In the genomic region with DNA sequence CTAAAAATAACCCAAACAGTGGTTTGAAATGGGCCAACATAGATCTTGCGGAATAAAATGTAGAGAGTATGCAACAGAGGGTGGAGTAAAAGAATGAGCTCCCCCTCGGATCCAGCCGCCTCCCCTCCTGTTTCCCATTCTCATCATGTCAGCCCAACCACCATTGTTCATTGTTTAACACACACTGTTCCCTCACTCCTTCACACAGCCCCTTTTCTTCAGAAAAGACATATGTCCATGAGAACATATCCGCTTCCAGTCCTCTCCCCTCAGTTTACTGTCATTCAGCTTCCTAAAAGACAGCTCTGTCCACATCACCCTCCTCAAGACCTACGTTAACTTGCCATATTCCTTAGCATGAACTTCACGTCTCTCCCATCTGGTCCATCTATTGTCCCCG, we compare ENCODE assay signal across 1 cellular context.
TF ChIP-seq lines count a peak whose summit lies in the region.

No MANE protein-coding gene starts in this region.

TF ChIP-seq in GM23338, 12 proteins besides CTCF, POLR2A, EP300 and RAD21 (continued from another document):
- TF ChIP-seq, protein P1, sequence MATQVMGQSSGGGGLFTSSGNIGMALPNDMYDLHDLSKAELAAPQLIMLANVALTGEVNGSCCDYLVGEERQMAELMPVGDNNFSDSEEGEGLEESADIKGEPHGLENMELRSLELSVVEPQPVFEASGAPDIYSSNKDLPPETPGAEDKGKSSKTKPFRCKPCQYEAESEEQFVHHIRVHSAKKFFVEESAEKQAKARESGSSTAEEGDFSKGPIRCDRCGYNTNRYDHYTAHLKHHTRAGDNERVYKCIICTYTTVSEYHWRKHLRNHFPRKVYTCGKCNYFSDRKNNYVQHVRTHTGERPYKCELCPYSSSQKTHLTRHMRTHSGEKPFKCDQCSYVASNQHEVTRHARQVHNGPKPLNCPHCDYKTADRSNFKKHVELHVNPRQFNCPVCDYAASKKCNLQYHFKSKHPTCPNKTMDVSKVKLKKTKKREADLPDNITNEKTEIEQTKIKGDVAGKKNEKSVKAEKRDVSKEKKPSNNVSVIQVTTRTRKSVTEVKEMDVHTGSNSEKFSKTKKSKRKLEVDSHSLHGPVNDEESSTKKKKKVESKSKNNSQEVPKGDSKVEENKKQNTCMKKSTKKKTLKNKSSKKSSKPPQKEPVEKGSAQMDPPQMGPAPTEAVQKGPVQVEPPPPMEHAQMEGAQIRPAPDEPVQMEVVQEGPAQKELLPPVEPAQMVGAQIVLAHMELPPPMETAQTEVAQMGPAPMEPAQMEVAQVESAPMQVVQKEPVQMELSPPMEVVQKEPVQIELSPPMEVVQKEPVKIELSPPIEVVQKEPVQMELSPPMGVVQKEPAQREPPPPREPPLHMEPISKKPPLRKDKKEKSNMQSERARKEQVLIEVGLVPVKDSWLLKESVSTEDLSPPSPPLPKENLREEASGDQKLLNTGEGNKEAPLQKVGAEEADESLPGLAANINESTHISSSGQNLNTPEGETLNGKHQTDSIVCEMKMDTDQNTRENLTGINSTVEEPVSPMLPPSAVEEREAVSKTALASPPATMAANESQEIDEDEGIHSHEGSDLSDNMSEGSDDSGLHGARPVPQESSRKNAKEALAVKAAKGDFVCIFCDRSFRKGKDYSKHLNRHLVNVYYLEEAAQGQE (IDR thresholded peaks at IDR 0.05; ENCODE audit: unreplicated experiment), result no peak
- no peak for TF ChIP-seq ZNF331 (CRISPR knock-in tag; IDR thresholded peaks at IDR 0.05; ENCODE audit: low read depth)
- TF ChIP-seq POLR2AphosphoS5 (IDR thresholded peaks at IDR 0.05; ENCODE audit: low read depth), result no peak
